12 cellular contexts compared by ENCODE assay signal in genomic region chr1:236734141-236734765, GRCh38. TPM values are rescaled to one million over a fixed set of nuclear protein-coding genes. Genes with fewer than 3 reads are reported as not detected.
DNase-seq lines count a peak whose midpoint lies in the region; ATAC-seq and TF ChIP-seq lines count a peak whose summit lies in the region.
"Had no signal": no experiment of that assay in that cellular context is flagged by ENCODE, and none has a peak within 500 bp of the region (broad histone marks: within the 10 kb centered on the region; RNA-seq: fewer than 3 reads in every experiment).

No MANE protein-coding gene starts in this region.

- no peaks in the 10 kb centered on the region for H3K27me3 ChIP-seq in RWPE2 (ENCODE audit: insufficient read depth, poor library complexity, severe bottlenecking)

- H3K36me3 ChIP-seq in RWPE2 (ENCODE audit: low read depth), result no peaks in the 10 kb centered on the region
- H3K36me3 ChIP-seq: HAP-1 had no signal

- H3K4me1 Mint-ChIP-seq in activated CD8-positive, alpha-beta T cell treated with anti-CD3 and anti-CD28 coated beads for 36 hours (ENCODE audit: low read depth), result peaks cover 2% of the 10 kb centered on the region
- peaks cover 2% of the 10 kb centered on the region for H3K4me1 Mint-ChIP-seq in activated CD8-positive, alpha-beta T cell treated with anti-CD3 and anti-CD28 coated beads, Interleukin-2, amount 10 ng/mL, durations not matched to agents 7 days and 5 days (ENCODE audit: low read depth)

- POLR2A ChIA-PET in activated CD8-positive, alpha-beta T cell treated with anti-CD3 and anti-CD28 coated beads for 36 hours (lab: Charles Lee), result no interaction called here
- POLR2A ChIA-PET in activated CD8-positive, alpha-beta T cell treated with anti-CD3 and anti-CD28 coated beads, Interleukin-2, amount 10 ng/mL, durations not matched to agents 7 days and 5 days (lab: Charles Lee), result no interaction called here

- no peak overlapping the region for H3K27ac Mint-ChIP-seq in activated CD8-positive, alpha-beta T cell treated with anti-CD3 and anti-CD28 coated beads for 36 hours
- H3K27ac Mint-ChIP-seq in activated CD8-positive, alpha-beta T cell treated with anti-CD3 and anti-CD28 coated beads, Interleukin-2, amount 10 ng/mL, durations not matched to agents 7 days and 5 days, result no peak overlapping the region
- H3K27ac Mint-ChIP-seq: activated naive CD4-positive, alpha-beta T cell treated with anti-CD3 and anti-CD28 coated beads, Interleukin-2, amount 50 U/mL, for 72 hours had no signal

- ATAC-seq in activated CD8-positive, alpha-beta T cell treated with anti-CD3 and anti-CD28 coated beads for 36 hours, result peak; percentile 37
- ATAC-seq in activated CD8-positive, alpha-beta T cell treated with anti-CD3 and anti-CD28 coated beads, Interleukin-2, amount 10 ng/mL, durations not matched to agents 7 days and 5 days, result no peak
- peak; percentile 69; the same call in 2 of the 3 replicates for ATAC-seq in RWPE2 (ENCODE audit: low read depth)
- no peak for ATAC-seq in omental fat pad (ENCODE audit: low FRiP score)

- intact Hi-C loops in activated CD8-positive, alpha-beta T cell treated with anti-CD3 and anti-CD28 coated beads for 36 hours (cut with micrococcal nuclease), result no loop called here

- H3K4me3 Mint-ChIP-seq in activated CD8-positive, alpha-beta T cell treated with anti-CD3 and anti-CD28 coated beads for 36 hours, result no peak overlapping the region
- H3K4me3 Mint-ChIP-seq in activated CD8-positive, alpha-beta T cell treated with anti-CD3 and anti-CD28 coated beads, Interleukin-2, amount 10 ng/mL, durations not matched to agents 7 days and 5 days, result no peak overlapping the region

- CTCF ChIA-PET in activated CD8-positive, alpha-beta T cell treated with anti-CD3 and anti-CD28 coated beads for 36 hours (lab: Charles Lee), result no interaction called here
- CTCF ChIA-PET in activated CD8-positive, alpha-beta T cell treated with anti-CD3 and anti-CD28 coated beads, Interleukin-2, amount 10 ng/mL, durations not matched to agents 7 days and 5 days (lab: Charles Lee), result no interaction called here

- H3K9me3 Mint-ChIP-seq in activated CD8-positive, alpha-beta T cell treated with anti-CD3 and anti-CD28 coated beads for 36 hours, result no peaks in the 10 kb centered on the region
- H3K9me3 Mint-ChIP-seq in activated CD8-positive, alpha-beta T cell treated with anti-CD3 and anti-CD28 coated beads, Interleukin-2, amount 10 ng/mL, durations not matched to agents 7 days and 5 days (ENCODE audit: insufficient read depth), result no peaks in the 10 kb centered on the region
- H3K9me3 Mint-ChIP-seq: activated naive CD4-positive, alpha-beta T cell treated with anti-CD3 and anti-CD28 coated beads, Interleukin-2, amount 50 U/mL, for 72 hours had no signal

- H3K4me3 ChIP-seq in RWPE2 (ENCODE audit: severe bottlenecking), result no peak overlapping the region
- H3K4me3 ChIP-seq: HAP-1, smooth muscle cell had no signal

- no peaks in the 10 kb centered on the region for H3K9me3 ChIP-seq in RWPE2 (ENCODE audit: severe bottlenecking)
- H3K9me3 ChIP-seq: HAP-1 had no signal

- H3K27me3 Mint-ChIP-seq in activated CD8-positive, alpha-beta T cell treated with anti-CD3 and anti-CD28 coated beads for 36 hours, result peaks cover 2% of the 10 kb centered on the region
- peaks cover 4% of the 10 kb centered on the region for H3K27me3 Mint-ChIP-seq in activated CD8-positive, alpha-beta T cell treated with anti-CD3 and anti-CD28 coated beads, Interleukin-2, amount 10 ng/mL, durations not matched to agents 7 days and 5 days (ENCODE audit: low read depth)

- H3K27ac ChIP-seq in RWPE2 (ENCODE audit: poor library complexity, severe bottlenecking), result no peak overlapping the region

- DNase-seq in activated CD8-positive, alpha-beta T cell treated with anti-CD3 and anti-CD28 coated beads for 36 hours, result no peak
- DNase-seq in activated CD8-positive, alpha-beta T cell treated with anti-CD3 and anti-CD28 coated beads, Interleukin-2, amount 10 ng/mL, durations not matched to agents 7 days and 5 days, result no peak
- DNase-seq in RWPE2 (ENCODE audit: low spot score), result no peak
- peak; percentile 31 for DNase-seq in glomerular endothelial cell (ENCODE audit: extremely low read depth, low read depth, low spot score)
- DNase-seq in renal cortical epithelial cell (ENCODE audit: low read depth), result peak; percentile 88
- no peak for DNase-seq in HT-29 (ENCODE audit: low spot score)
- DNase-seq in omental fat pad (ENCODE audit: low spot score), result no peak
- DNase-seq in cerebellar nuclear complex (lab: John Stamatoyannopoulos, UW), result no peak
- DNase-seq: NCI-H2081 treated with DMSO at 0.1 percent for 48 hours had no signal

- no peak for TF ChIP-seq CTCF in activated CD8-positive, alpha-beta T cell treated with anti-CD3 and anti-CD28 coated beads for 36 hours (IDR thresholded peaks at IDR 0.05)
- no peak for TF ChIP-seq CTCF in RWPE2 (IDR thresholded peaks at IDR 0.05; ENCODE audit: poor library complexity, severe bottlenecking)
- TF ChIP-seq CTCF in omental fat pad (IDR thresholded peaks at IDR 0.05), result no peak

- no peaks in the 10 kb centered on the region for H3K4me1 ChIP-seq in RWPE2 (ENCODE audit: insufficient read depth, poor library complexity, severe bottlenecking)

- H3K36me3 Mint-ChIP-seq in activated CD8-positive, alpha-beta T cell treated with anti-CD3 and anti-CD28 coated beads for 36 hours (ENCODE audit: low read depth), result no peaks in the 10 kb centered on the region
- no peaks in the 10 kb centered on the region for H3K36me3 Mint-ChIP-seq in activated CD8-positive, alpha-beta T cell treated with anti-CD3 and anti-CD28 coated beads, Interleukin-2, amount 10 ng/mL, durations not matched to agents 7 days and 5 days (ENCODE audit: low read depth)
- H3K36me3 Mint-ChIP-seq: activated naive CD4-positive, alpha-beta T cell treated with anti-CD3 and anti-CD28 coated beads, Interleukin-2, amount 50 U/mL, for 72 hours had no signal

RNA-seq across cellular contexts. Expression of gene ACTN2, which starts 48.0 kb away (rescaled TPM):
- total RNA-seq in activated CD8-positive, alpha-beta T cell treated with anti-CD3 and anti-CD28 coated beads for 36 hours, result under 1 TPM; 0.11 to 0.18 TPM
- total RNA-seq in activated CD8-positive, alpha-beta T cell treated with anti-CD3 and anti-CD28 coated beads, Interleukin-2, amount 10 ng/mL, durations not matched to agents 7 days and 5 days, result not detected
- not detected in 2 replicates for total RNA-seq in glomerular endothelial cell
- 0.05 TPM in 1 of 2 replicates, not detected in the other for total RNA-seq in renal cortical epithelial cell
- total RNA-seq in HT-29 (2014; rRNA removed; shearing (Covaris generic)), result not detected in 2 replicates
- 1 to 10 TPM in 3 of 4 donors, under 1 TPM in 1; 0.79 to 5.3 (median 1.8) TPM for total RNA-seq in omental fat pad
- total RNA-seq: smooth muscle cell had no signal

Comparison
In these comparisons a context has a peak if more than half of its experiments do, and no peak if none do; other contexts are left out.
1. ATAC-seq: peak in activated CD8-positive, alpha-beta T cell treated with anti-CD3 and anti-CD28 coated beads for 36 hours (single experiment) and RWPE2 (single experiment); none in activated CD8-positive, alpha-beta T cell treated with anti-CD3 and anti-CD28 coated beads, Interleukin-2, amount 10 ng/mL, durations not matched to agents 7 days and 5 days (single experiment) and omental fat pad (single experiment).
2. DNase-seq: peak in glomerular endothelial cell (single experiment) and renal cortical epithelial cell (single experiment); none in activated CD8-positive, alpha-beta T cell treated with anti-CD3 and anti-CD28 coated beads for 36 hours (single experiment), activated CD8-positive, alpha-beta T cell treated with anti-CD3 and anti-CD28 coated beads, Interleukin-2, amount 10 ng/mL, durations not matched to agents 7 days and 5 days (single experiment), RWPE2 (single experiment), HT-29 (single experiment), omental fat pad (single experiment) and cerebellar nuclear complex (0 of 2).